ENCODE assay signal across 8 cellular contexts in genomic region chr17:50055426-50056216, GRCh38. TPM values are rescaled to one million over a fixed set of nuclear protein-coding genes. Genes with fewer than 3 reads are reported as not detected.
DNase-seq lines count a peak whose midpoint lies in the region; ATAC-seq and TF ChIP-seq lines count a peak whose summit lies in the region.

TSS of gene ITGA3 (plus strand) at chr17:50056110. CDS start at chr17:50056440, 330 bp downstream.

- H2AK5ac ChIP-seq in neuronal stem cell (ENCODE audit: low read depth, low read length), result no peak within 1 kb of the TSS

- H3K27ac ChIP-seq in HUES6 (ENCODE audit: low read depth, low read length) (peak within 1 kb of the TSS; percentile 1; the same call in 1 of the 2 replicates), neuronal stem cell (replicated peaks; ENCODE audit: low read length) (no peak within 1 kb of the TSS), thymus (ENCODE audit: low read depth) (peak within 1 kb of the TSS; percentile 80)

- no peaks in the 10 kb centered on the region for H3K36me3 ChIP-seq in HUES6 (ENCODE audit: control insufficient read depth, insufficient read depth, low read length)
- no peaks in the 10 kb centered on the region for H3K36me3 ChIP-seq in neuronal stem cell (replicated peaks in 1 of 2; ENCODE audit: control insufficient read depth in 2 of 2, insufficient read depth in 2 of 2, low read length in 2 of 2)
- no peaks in the 10 kb centered on the region for H3K36me3 ChIP-seq in thymus (ENCODE audit: control insufficient read depth, insufficient read depth)

- no peak for ATAC-seq in GM21825 (IDR thresholded peaks at IDR 0.05; ENCODE audit: unreplicated experiment)

- no peak within 1 kb of the TSS for H2BK12ac ChIP-seq in neuronal stem cell (ENCODE audit: low read length)

- H2AFZ ChIP-seq in neuronal stem cell (ENCODE audit: low read length), result peak within 1 kb of the TSS; percentile 98

- H3K4me2 ChIP-seq in neuronal stem cell (ENCODE audit: insufficient read depth, low read length, poor library complexity, severe bottlenecking), result peak within 1 kb of the TSS; percentile 96

- H3K4me1 Mint-ChIP-seq in activated naive CD4-positive, alpha-beta T cell treated with anti-CD3 and anti-CD28 coated beads, Interleukin-2, amount 50 U/mL, for 24 hours, result peaks cover 26% of the 10 kb centered on the region

- no peaks in the 10 kb centered on the region for H3K9me3 Mint-ChIP-seq in activated naive CD4-positive, alpha-beta T cell treated with anti-CD3 and anti-CD28 coated beads, Interleukin-2, amount 50 U/mL, for 24 hours

- H2BK15ac ChIP-seq in neuronal stem cell (ENCODE audit: low read length), result peak within 1 kb of the TSS; percentile 96

- H3K18ac ChIP-seq in neuronal stem cell (ENCODE audit: low read length), result peak within 1 kb of the TSS; percentile 90

- no peak within 1 kb of the TSS for H4K91ac ChIP-seq in neuronal stem cell (ENCODE audit: low read depth, low read length, poor library complexity)

- H3K4me1 ChIP-seq in HUES6 (ENCODE audit: control insufficient read depth, insufficient read depth, low read length), result peaks cover 43% of the 10 kb centered on the region
- peaks cover 6 to 27% of the 10 kb centered on the region in 2 donors for H3K4me1 ChIP-seq in neuronal stem cell (ENCODE audit: control insufficient read depth in 2 of 2, insufficient read depth in 1 of 2, low read depth in 1 of 2, low read length in 2 of 2)
- H3K4me1 ChIP-seq in thymus (ENCODE audit: control insufficient read depth, insufficient read depth, low read length), result peaks cover 7% of the 10 kb centered on the region

- TF ChIP-seq POLR2A in GM15510 (IDR thresholded peaks at IDR 0.05; ENCODE audit: borderline replicate concordance, extremely low read depth, insufficient read length), result peak; percentile 15

- no peaks in the 10 kb centered on the region for H3K79me1 ChIP-seq in neuronal stem cell (ENCODE audit: low read depth, low read length)

- H3K14ac ChIP-seq in neuronal stem cell (ENCODE audit: low read length), result no peak within 1 kb of the TSS

- no peaks in the 10 kb centered on the region for H3K27me3 Mint-ChIP-seq in activated naive CD4-positive, alpha-beta T cell treated with anti-CD3 and anti-CD28 coated beads, Interleukin-2, amount 50 U/mL, for 24 hours

- no peak within 1 kb of the TSS for H2BK120ac ChIP-seq in neuronal stem cell (ENCODE audit: low read depth, low read length)

- H3K4me3 ChIP-seq in HUES6 (ENCODE audit: low read depth, low read length) (peak within 1 kb of the TSS; percentile 72), neuronal stem cell (ENCODE audit: low read length in 2 of 2) (peak within 1 kb of the TSS; percentile 48 to 86), thymus (ENCODE audit: low read length) (peak within 1 kb of the TSS; percentile 60)

- H3K4me3 Mint-ChIP-seq in activated naive CD4-positive, alpha-beta T cell treated with anti-CD3 and anti-CD28 coated beads, Interleukin-2, amount 50 U/mL, for 24 hours, result peak within 1 kb of the TSS; percentile 91

- H3K9me3 ChIP-seq in HUES6 (ENCODE audit: control insufficient read depth, insufficient read depth, low read depth, low read length) (no peaks in the 10 kb centered on the region), neuronal stem cell (replicated peaks in 1 of 2; ENCODE audit: control insufficient read depth in 2 of 2, insufficient read depth in 1 of 2, low read depth in 1 of 2, low read length in 2 of 2) (no peaks in the 10 kb centered on the region), thymus (ENCODE audit: control insufficient read depth) (no peaks in the 10 kb centered on the region)

- H4K8ac ChIP-seq in neuronal stem cell (ENCODE audit: low read depth, low read length), result no peak within 1 kb of the TSS

- H3K27me3 ChIP-seq in HUES6 (ENCODE audit: control insufficient read depth, insufficient read depth, low read length) (peaks cover 18% of the 10 kb centered on the region), neuronal stem cell (ENCODE audit: control insufficient read depth in 3 of 3, insufficient read depth in 3 of 3, low read depth in 1 of 3, low read length in 3 of 3) (peaks cover 0 to 44% (median 20%) of the 10 kb centered on the region in 3 experiments), thymus (ENCODE audit: control insufficient read depth, insufficient read depth) (peaks cover 10% of the 10 kb centered on the region)

- DNase-seq in SHP77 treated with DMSO at 0.1 percent for 48 hours (lab: John Stamatoyannopoulos, UW), result peak; percentile 83
- DNase-seq in germinal center (ENCODE audit: low spot score), result peak; percentile 63
- peak; percentile 81 for DNase-seq in neuronal stem cell (ENCODE audit: low spot score)

- H3K23ac ChIP-seq in neuronal stem cell (ENCODE audit: low read depth, low read length, poor library complexity), result peak within 1 kb of the TSS; percentile 52

- peak within 1 kb of the TSS; percentile 42 for H2BK5ac ChIP-seq in neuronal stem cell (ENCODE audit: low read length)

- no CpG with 5 or more reads among the region's 65 CpGs for WGBS in neuronal stem cell (ENCODE audit: extremely low coverage in 2 of 2, insufficient read length in 2 of 2, insufficient replicate concordance in 1 of 2), 2 donors
- under 1% methylated on average over 65 of the region's 65 CpGs for WGBS in thymus

- no peaks in the 10 kb centered on the region for H3K36me3 Mint-ChIP-seq in activated naive CD4-positive, alpha-beta T cell treated with anti-CD3 and anti-CD28 coated beads, Interleukin-2, amount 50 U/mL, for 24 hours

- H3K9ac ChIP-seq in HUES6 (ENCODE audit: low read length) (peak within 1 kb of the TSS; percentile 51), neuronal stem cell (ENCODE audit: low read depth, low read length, poor library complexity) (peak within 1 kb of the TSS; percentile 70)

- H3K4ac ChIP-seq in neuronal stem cell (ENCODE audit: low read length), result no peak within 1 kb of the TSS

- peak within 1 kb of the TSS; percentile 8 for H3K27ac Mint-ChIP-seq in activated naive CD4-positive, alpha-beta T cell treated with anti-CD3 and anti-CD28 coated beads, Interleukin-2, amount 50 U/mL, for 24 hours

RNA-seq across cellular contexts. Expression of gene ITGA3, which starts in this region (rescaled TPM):
- 8.3 TPM for polyA plus RNA-seq in neuronal stem cell (2013, experiment 1 of 2)
- 6.8 TPM for polyA plus RNA-seq in neuronal stem cell (2013, experiment 2 of 2)
- polyA plus RNA-seq in thymus, result 27.7 TPM
